ENCODE assay signal across 23 cellular contexts in genomic region chr22:42562684-42563083, GRCh38. TPM values are rescaled to one million over a fixed set of nuclear protein-coding genes. Genes with fewer than 3 reads are reported as not detected.
DNase-seq lines count a peak whose midpoint lies in the region; ATAC-seq and TF ChIP-seq lines count a peak whose summit lies in the region.
"Had no signal": no experiment of that assay in that cellular context is flagged by ENCODE, and none has a peak within 500 bp of the region (broad histone marks: within the 10 kb centered on the region; RNA-seq: fewer than 3 reads in every experiment).

No MANE protein-coding gene starts in this region.

- H3K27ac ChIP-seq in left ventricle myocardium inferior (replicated peaks) (peak overlapping the region; percentile 21), OCI-LY3 (ENCODE audit: low read length) (no peak overlapping the region), hepatocyte (no peak overlapping the region), testis (peak overlapping the region; percentile 20 to 59)
- H3K27ac ChIP-seq: body of pancreas, prostate gland, VCaP had no signal

- H3K9me3 ChIP-seq in left ventricle myocardium inferior (replicated peaks) (no peaks in the 10 kb centered on the region), OCI-LY3 (ENCODE audit: insufficient read depth, low read length) (no peaks in the 10 kb centered on the region), hepatocyte (ENCODE audit: low read depth) (no peaks in the 10 kb centered on the region), testis (no peaks in the 10 kb centered on the region)
- H3K9me3 ChIP-seq: body of pancreas, heart right ventricle, prostate gland had no signal

- H3K36me3 ChIP-seq in left ventricle myocardium inferior (peaks cover 13% of the 10 kb centered on the region), OCI-LY3 (replicated peaks; ENCODE audit: low read depth, low read length) (no peaks in the 10 kb centered on the region), hepatocyte (replicated peaks; ENCODE audit: insufficient read depth, low read depth) (no peaks in the 10 kb centered on the region), testis (ENCODE audit: low read depth, missing control alignments) (no peaks in the 10 kb centered on the region)
- H3K36me3 ChIP-seq: prostate gland had no signal

- peaks cover 16% of the 10 kb centered on the region for H3K4me1 ChIP-seq in left ventricle myocardium inferior
- H3K4me1 ChIP-seq in OCI-LY3 (ENCODE audit: low read length), result peaks cover 20% of the 10 kb centered on the region
- H3K4me1 ChIP-seq in hepatocyte (ENCODE audit: insufficient read depth), result no peaks in the 10 kb centered on the region
- peaks cover 15% of the 10 kb centered on the region for H3K4me1 ChIP-seq in testis
- H3K4me1 ChIP-seq: prostate gland had no signal

- H2AFZ ChIP-seq in OCI-LY3 (ENCODE audit: low read depth, low read length) (no peak overlapping the region), hepatocyte (no peak overlapping the region)

- H3K4me2 ChIP-seq in OCI-LY3 (ENCODE audit: low read length), result peak overlapping the region; percentile 2; the same call in 1 of the 2 replicates
- H3K4me2 ChIP-seq in hepatocyte, result peak overlapping the region; percentile 32

- no peaks in the 10 kb centered on the region for H3K27me3 ChIP-seq in left ventricle myocardium inferior (ENCODE audit: low read depth)
- H3K27me3 ChIP-seq in OCI-LY3 (ENCODE audit: low read depth, low read length), result peaks cover 6% of the 10 kb centered on the region; the same call in 1 of the 2 replicates
- no peaks in the 10 kb centered on the region for H3K27me3 ChIP-seq in hepatocyte
- H3K27me3 ChIP-seq in testis, result no peaks in the 10 kb centered on the region
- H3K27me3 ChIP-seq: body of pancreas, heart right ventricle had no signal

- H4K20me1 ChIP-seq in OCI-LY3 (ENCODE audit: insufficient read depth, low read length) (no peaks in the 10 kb centered on the region), hepatocyte (ENCODE audit: insufficient read depth, poor library complexity, severe bottlenecking) (no peaks in the 10 kb centered on the region)

- no peaks in the 10 kb centered on the region for H3K9me2 ChIP-seq in hepatocyte (replicated peaks; ENCODE audit: insufficient read depth)

- H3K4me3 ChIP-seq in left ventricle myocardium inferior (no peak overlapping the region), OCI-LY3 (ENCODE audit: low read length) (no peak overlapping the region), hepatocyte (no peak overlapping the region), testis (no peak overlapping the region)
- H3K4me3 ChIP-seq: body of pancreas, heart right ventricle, prostate gland had no signal

- H3K9ac ChIP-seq in OCI-LY3 (ENCODE audit: low read length), result no peak overlapping the region

- WGBS in hepatocyte (ENCODE audit: low lambda C conversion rate, missing lambda C conversion rate), result 89% methylated on average over 2 of the region's 2 CpGs
- WGBS in testis, 2 donors, result 59 to 80% methylated on average over 2 of the region's 2 CpGs

- TF ChIP-seq CTCF in left ventricle myocardium inferior (IDR thresholded peaks at IDR 0.05; ENCODE audit: borderline replicate concordance), result no peak
- no peak for TF ChIP-seq CTCF in OCI-LY3 (IDR thresholded peaks at IDR 0.05; ENCODE audit: low read depth, low read length)
- no peak for TF ChIP-seq CTCF in hepatocyte (IDR thresholded peaks at IDR 0.05; ENCODE audit: poor library complexity)
- TF ChIP-seq CTCF in testis (IDR thresholded peaks at IDR 0.05), result no peak

- no peak for ATAC-seq in left cardiac atrium
- ATAC-seq: activated T-cell treated with anti-CD3 and anti-CD28 coated beads, Interleukin-2, amount 50 U/mL, for 4 hours; body of pancreas; CD8-positive, alpha-beta T cell; naive thymus-derived CD4-positive, alpha-beta T cell; T-helper 17 cell had no signal

- H3K79me2 ChIP-seq in OCI-LY3 (ENCODE audit: low read length), result no peaks in the 10 kb centered on the region
- H3K79me2 ChIP-seq in hepatocyte, result no peaks in the 10 kb centered on the region

- DNase-seq in left ventricle myocardium inferior, result no peak
- no peak for DNase-seq in left cardiac atrium
- DNase-seq in hepatocyte (ENCODE audit: low spot score), result no peak
- DNase-seq in testis, result no peak
- DNase-seq in NCI-H1436 treated with DMSO at 0.1 percent for 48 hours (lab: John Stamatoyannopoulos, UW), result no peak
- no peak for DNase-seq in NCI-H2081 (lab: John Stamatoyannopoulos, UW)
- DNase-seq in NK-92 (lab: John Stamatoyannopoulos, UW; ENCODE audit: unreplicated experiment), result no peak
- DNase-seq: activated CD4-positive, alpha-beta memory T cell treated with anti-CD3 and anti-CD28 coated beads, Interleukin-2, amount 10 ng/mL, durations not matched to agents 7 days and 5 days; activated T-cell treated with anti-CD3 and anti-CD28 coated beads, Interleukin-2, amount 50 U/mL, for 4 hours; CD8-positive, alpha-beta T cell; DMS79 treated with DMSO at 0.1 percent for 48 hours; heart right ventricle; immature natural killer cell; naive thymus-derived CD4-positive, alpha-beta T cell; NCI-H187; NCI-H446; SHP77; stimulated activated CD4-positive, alpha-beta T cell treated with anti-CD3 and anti-CD28 coated beads, Interleukin-4, amount 100 ng/mL, for 1 hour; T-helper 17 cell had no signal

- intact Hi-C loops in left ventricle myocardium inferior (cut with micrococcal nuclease) (no loop called here), left cardiac atrium (cut with DNase I) (no loop called here), testis (cut with DNase I; ENCODE audit: low total_unique reads) (no loop called here)

- TF ChIP-seq POLR2A in testis (IDR thresholded peaks at IDR 0.05), result no peak

RNA-seq across cellular contexts. Expression of gene SERHL2, which starts 8.9 kb away (rescaled TPM):
- total RNA-seq in left ventricle myocardium inferior, result 3.5 TPM
- total RNA-seq in left cardiac atrium, result 1 to 10 TPM; 1.4 to 2.1 TPM
- total RNA-seq in hepatocyte, result 1.3 and 4.1 TPM in 2 replicates
- polyA plus RNA-seq in hepatocyte, result 2.7 and 3.3 TPM in 2 replicates
- 1 to 10 TPM; 6.9 to 8.8 TPM for total RNA-seq in testis
- 11.3 TPM for polyA plus RNA-seq in testis (ENCODE audit: insufficient read depth, low read depth, low replicate concordance)

RNA-seq across cellular contexts. Expression of gene RRP7A, which starts 43.1 kb away (rescaled TPM):
- total RNA-seq in left ventricle myocardium inferior (15.8 TPM), left cardiac atrium (10 to 100 TPM; 21.1 to 26.6 TPM), hepatocyte (25.0 and 27.6 TPM in 2 replicates), testis (10 to 100 TPM; 30.8 to 43.3 TPM)
- polyA plus RNA-seq in hepatocyte (41.7 and 51.6 TPM in 2 replicates), testis (ENCODE audit: insufficient read depth, low read depth, low replicate concordance) (62.8 TPM)

RNA-seq across cellular contexts. Expression of gene POLDIP3, which starts 52.0 kb away (rescaled TPM):
- total RNA-seq in left ventricle myocardium inferior, result 35.2 TPM
- 10 to 100 TPM; 32.5 to 34.7 TPM for total RNA-seq in left cardiac atrium
- total RNA-seq in hepatocyte, result 31.4 and 39.2 TPM in 2 replicates
- polyA plus RNA-seq in hepatocyte, result 39.4 and 40.3 TPM in 2 replicates
- 10 to 100 TPM; 57.5 to 60.5 TPM for total RNA-seq in testis
- 76.9 TPM for polyA plus RNA-seq in testis (ENCODE audit: insufficient read depth, low read depth, low replicate concordance)

Comparison
In these comparisons a context has a peak if more than half of its experiments do, and no peak if none do; other contexts are left out.
1. H3K27ac ChIP-seq: peak in left ventricle myocardium inferior (single experiment) and testis (2 of 2); none in OCI-LY3 (single experiment) and hepatocyte (single experiment).